ENCODE assay signal across 20 cellular contexts in genomic region chr11:20080032-20080685, GRCh38.
DNase-seq lines count a peak whose midpoint lies in the region; ATAC-seq and TF ChIP-seq lines count a peak whose summit lies in the region.
"Had no signal": no experiment of that assay in that cellular context is flagged by ENCODE, and none has a peak within 500 bp of the region (broad histone marks: within the 10 kb centered on the region; RNA-seq: fewer than 3 reads in every experiment).

No MANE protein-coding gene starts in this region.

- no peaks in the 10 kb centered on the region for H4K20me1 ChIP-seq in osteoblast (ENCODE audit: insufficient read depth, low read length)

- ATAC-seq in GM18498 (IDR thresholded peaks at IDR 0.05; ENCODE audit: unreplicated experiment) (peak; percentile 83), GM21423 (IDR thresholded peaks at IDR 0.05; ENCODE audit: unreplicated experiment) (peak; percentile 85), HG03060 (IDR thresholded peaks at IDR 0.05; ENCODE audit: low read depth, unreplicated experiment) (peak; percentile 99), GM18517 (IDR thresholded peaks at IDR 0.05; ENCODE audit: unreplicated experiment) (no peak), body of pancreas (no peak)
- ATAC-seq: esophagus mucosa, heart right ventricle, mucosa of descending colon, right lobe of liver had no signal

- H3K27me3 ChIP-seq in WERI-Rb-1 (ENCODE audit: insufficient read depth, low read depth, severe bottlenecking) (no peaks in the 10 kb centered on the region), body of pancreas (no peaks in the 10 kb centered on the region), osteoblast (ENCODE audit: insufficient read depth, low read length) (no peaks in the 10 kb centered on the region)
- H3K27me3 ChIP-seq: heart right ventricle, right lobe of liver, transverse colon had no signal

- H3K4me3 ChIP-seq in WERI-Rb-1 (ENCODE audit: low read depth, low read length) (no peak overlapping the region), body of pancreas (no peak overlapping the region), osteoblast (ENCODE audit: insufficient read depth, low read length) (no peak overlapping the region)
- H3K4me3 ChIP-seq: heart right ventricle, mucosa of descending colon, right lobe of liver, transverse colon had no signal

- DNase-seq in WERI-Rb-1 (no peak), body of pancreas (no peak), osteoblast (ENCODE audit: insufficient read length, low spot score, missing footprints) (no peak), NCI-H2196 treated with DMSO at 0.1 percent for 48 hours (lab: John Stamatoyannopoulos, UW; ENCODE audit: unreplicated experiment) (no peak)
- DNase-seq: activated CD4-positive, alpha-beta T cell treated with anti-CD3 and anti-CD28 coated beads for 4 hours; activated naive CD4-positive, alpha-beta T cell treated with anti-CD3 and anti-CD28 coated beads, Interleukin-2, amount 50 U/mL, for 16 hours; Caco-2; GF-D8; heart right ventricle; mucosa of descending colon; NCI-H2029; nucleus accumbens; right lobe of liver; T-cell; transverse colon had no signal

- no peak for TF ChIP-seq CTCF in WERI-Rb-1 (IDR thresholded peaks at IDR 0.05; ENCODE audit: low read depth, low read length)
- TF ChIP-seq CTCF in body of pancreas (IDR thresholded peaks at IDR 0.05) = no peak
- no peak for TF ChIP-seq CTCF in osteoblast (IDR thresholded peaks at IDR 0.05; ENCODE audit: extremely low read depth, low read depth, low read length)

- intact Hi-C loops in body of pancreas (cut with DNase I) = no loop called here

- H3K27ac ChIP-seq in WERI-Rb-1 (peak overlapping the region; percentile 38), body of pancreas (no peak overlapping the region), osteoblast (ENCODE audit: low read depth, low read length) (no peak overlapping the region)
- H3K27ac ChIP-seq: heart right ventricle, right lobe of liver, transverse colon had no signal

- H3K4me2 ChIP-seq in osteoblast (ENCODE audit: insufficient read depth, low read length) = no peak overlapping the region

- H3K9me3 ChIP-seq in WERI-Rb-1 (ENCODE audit: severe bottlenecking) (no peaks in the 10 kb centered on the region), body of pancreas (no peaks in the 10 kb centered on the region), osteoblast (ENCODE audit: low read depth, low read length) (no peaks in the 10 kb centered on the region)
- H3K9me3 ChIP-seq: Caco-2, heart right ventricle, mucosa of descending colon, right lobe of liver, transverse colon had no signal

- no peak overlapping the region for H2AFZ ChIP-seq in osteoblast (ENCODE audit: low read length)

- 68 to 87% methylated on average over 4 to 9 of the region's 9 CpGs for WGBS in body of pancreas, 2 donors

- H3K36me3 ChIP-seq in WERI-Rb-1 = peaks cover 80% of the 10 kb centered on the region
- H3K36me3 ChIP-seq in body of pancreas (replicated peaks in 1 of 2; ENCODE audit: insufficient read depth in 1 of 2, low read depth in 2 of 2) = peaks cover 10 to 16% of the 10 kb centered on the region in 2 donors
- peaks cover 56% of the 10 kb centered on the region for H3K36me3 ChIP-seq in osteoblast (ENCODE audit: insufficient read depth, low read length)

- H3K79me2 ChIP-seq in osteoblast (ENCODE audit: insufficient read depth, low read length) = no peaks in the 10 kb centered on the region

- TF ChIP-seq POLR2A in body of pancreas (IDR thresholded peaks at IDR 0.05) = no peak

- H3K4me1 ChIP-seq in body of pancreas (no peaks in the 10 kb centered on the region), osteoblast (ENCODE audit: insufficient read depth, low read length) (no peaks in the 10 kb centered on the region)
- H3K4me1 ChIP-seq: Caco-2, transverse colon had no signal

Comparison
In these comparisons a context has a peak if more than half of its experiments do, and no peak if none do; other contexts are left out.
1. ATAC-seq: peak in GM18498 (single experiment), GM21423 (single experiment) and HG03060 (single experiment); none in GM18517 (single experiment) and body of pancreas (single experiment).